Comparison of ENCODE assay signal across 8 cellular contexts in the genomic region with DNA sequence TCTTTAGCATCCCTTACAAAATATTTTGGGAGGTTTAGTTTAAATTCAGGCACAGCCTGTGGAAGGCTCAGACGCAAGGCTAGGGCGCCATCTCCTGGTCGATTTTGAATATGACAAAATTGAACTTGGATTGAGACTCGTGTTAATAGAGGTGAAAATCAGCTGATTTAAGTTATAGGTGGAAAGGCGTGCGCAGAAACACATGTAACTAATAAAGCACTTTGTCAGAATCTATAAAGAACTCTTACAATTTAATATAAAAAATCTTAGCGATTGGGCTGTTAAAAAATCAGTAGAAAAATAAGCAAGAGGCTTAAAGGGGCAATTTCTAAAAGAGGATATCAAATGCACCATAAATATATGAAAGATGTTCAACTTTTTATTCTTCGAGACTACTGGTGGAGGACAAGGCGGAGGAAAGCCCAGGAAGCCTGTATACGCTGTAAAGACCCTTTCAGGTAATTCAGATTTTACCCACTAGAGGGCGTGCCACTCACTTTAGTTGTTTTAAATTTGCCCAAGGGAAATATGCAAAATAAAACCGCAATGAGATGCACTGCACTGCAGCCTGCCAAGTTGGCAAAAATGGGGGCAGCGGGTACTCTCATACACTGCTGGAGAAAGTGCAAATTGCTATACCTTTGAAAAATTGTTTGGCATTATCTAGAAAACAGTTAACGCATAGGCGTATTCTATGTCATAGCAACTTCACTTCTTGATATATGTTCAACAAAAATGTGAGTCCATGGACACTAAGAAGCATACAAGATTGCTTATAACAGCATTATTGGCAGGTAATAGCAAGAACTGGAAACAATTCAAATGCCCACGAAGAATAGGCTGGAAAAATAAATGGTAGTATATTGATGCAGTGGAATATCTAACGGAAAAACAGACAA.
DNase-seq lines count a peak whose midpoint lies in the region; ATAC-seq and TF ChIP-seq lines count a peak whose summit lies in the region.

No MANE protein-coding gene starts in this region.

- no peaks in the 10 kb centered on the region for H3K9me3 ChIP-seq in Panc1 (ENCODE audit: control insufficient read depth, insufficient read depth, low read depth, low read length)

- H3K4me1 Mint-ChIP-seq in Calu3 (ENCODE audit: low read depth, unreplicated experiment) = peaks cover 47% of the 10 kb centered on the region
- peaks cover 49% of the 10 kb centered on the region for H3K4me1 Mint-ChIP-seq in activated T-helper 1 cell treated with anti-CD3 and anti-CD28 coated beads, Interleukin-12 subunit alpha, Interleukin-12 subunit beta, Interleukin-2, Interleukin-4 antibody, amounts not matched to agents 30 ng/mL and 10 ng/mL and 1 ng/mL, durations not matched to agents 14 hours and 24 hours and 36 hours (ENCODE audit: low read depth)
- peaks cover 19% of the 10 kb centered on the region for H3K4me1 Mint-ChIP-seq in nephron progenitor cell

- intact Hi-C loops in Calu3 (cut with micrococcal nuclease; ENCODE audit: unreplicated experiment) = loop anchor here (1.0 kb wide), 3 partner anchors 9 to 156 kb away; no protein-coding TSS in a partner anchor
- intact Hi-C loops in Panc1 (cut with micrococcal nuclease; ENCODE audit: unreplicated experiment) = loop anchor here (1.0 to 5.0 kb wide), 3 partner anchors 28 to 156 kb away; no protein-coding TSS in a partner anchor
- intact Hi-C loops in activated T-helper 1 cell treated with anti-CD3 and anti-CD28 coated beads, Interleukin-12 subunit alpha, Interleukin-12 subunit beta, Interleukin-2, Interleukin-4 antibody, amounts not matched to agents 30 ng/mL and 10 ng/mL and 1 ng/mL, durations not matched to agents 14 hours and 24 hours and 36 hours (cut with micrococcal nuclease) = loop anchor here (1.0 to 10.0 kb wide), 13 partner anchors 28 to 1633 kb away; a partner anchor contains a TSS

- H3K27me3 Mint-ChIP-seq in Calu3 (ENCODE audit: unreplicated experiment) (no peaks in the 10 kb centered on the region), nephron progenitor cell (ENCODE audit: low read depth, poor library complexity) (peaks cover 5% of the 10 kb centered on the region)
- H3K27me3 Mint-ChIP-seq in activated T-helper 1 cell treated with anti-CD3 and anti-CD28 coated beads, Interleukin-12 subunit alpha, Interleukin-12 subunit beta, Interleukin-2, Interleukin-4 antibody, amounts not matched to agents 30 ng/mL and 10 ng/mL and 1 ng/mL, durations not matched to agents 14 hours and 24 hours and 36 hours (ENCODE audit: insufficient read depth) = no peaks in the 10 kb centered on the region

- in situ Hi-C loops in KBM-7 (cut with MboI; ENCODE audit: low pct_unique_long_range_greater_than_20kb, low sequenced_read_pairs) (loop anchor here (10.0 kb wide), 1 partner anchor 157 kb away; no protein-coding TSS in a partner anchor), Panc1 (cut with HindIII; ENCODE audit: low pct_unique_long_range_greater_than_20kb, low sequenced_read_pairs) (no loop called here)

- BruUV-seq in Calu3 (replicated peaks; lab: Mats Ljungman, UMichigan) (no TSS peak), Panc1 (replicated peaks; lab: Mats Ljungman, UMichigan) (no TSS peak)

- peak overlapping the region; percentile 54 for H3K4me3 Mint-ChIP-seq in Calu3 (ENCODE audit: low read depth, unreplicated experiment)
- H3K4me3 Mint-ChIP-seq in activated T-helper 1 cell treated with anti-CD3 and anti-CD28 coated beads, Interleukin-12 subunit alpha, Interleukin-12 subunit beta, Interleukin-2, Interleukin-4 antibody, amounts not matched to agents 30 ng/mL and 10 ng/mL and 1 ng/mL, durations not matched to agents 14 hours and 24 hours and 36 hours = peak overlapping the region; percentile 76
- peak overlapping the region; percentile 83 for H3K4me3 Mint-ChIP-seq in nephron progenitor cell

- ATAC-seq in GM21576 (IDR thresholded peaks at IDR 0.05; ENCODE audit: unreplicated experiment) = peak; percentile 55
- peak; percentile 60 for ATAC-seq in Panc1

- no peaks in the 10 kb centered on the region for H3K36me3 ChIP-seq in Panc1 (ENCODE audit: control insufficient read depth, insufficient read depth, low read length)

- H3K4me3 ChIP-seq in Panc1 (ENCODE audit: low read depth in 2 of 2, low read length in 2 of 2) (peak overlapping the region; percentile 45 to 57), fibroblast of pulmonary artery (replicated peaks; ENCODE audit: low read depth, low read length) (peak overlapping the region; percentile 58)

- CTCF ChIA-PET in Calu3 (lab: Charles Lee) = interaction anchor here (1.0 to 1.3 kb wide), 7 partner anchors 10 to 295 kb away, joined by 3 to 10 read pairs (median 5); no protein-coding TSS in a partner anchor
- CTCF ChIA-PET in Panc1 (lab: Charles Lee) = interaction anchor here (0.5 to 2.6 kb wide), 10 partner anchors 19 to 258 kb away, joined by 3 to 43 read pairs (median 3); no protein-coding TSS in a partner anchor

- peak overlapping the region; percentile 89 for H3K27ac ChIP-seq in Panc1 (ENCODE audit: low read length)

- no peaks in the 10 kb centered on the region for H3K27me3 ChIP-seq in Panc1 (ENCODE audit: control insufficient read depth, insufficient read depth, low read length)

- peaks cover 32% of the 10 kb centered on the region for H3K36me3 Mint-ChIP-seq in Calu3 (ENCODE audit: insufficient read depth, unreplicated experiment)
- H3K36me3 Mint-ChIP-seq in activated T-helper 1 cell treated with anti-CD3 and anti-CD28 coated beads, Interleukin-12 subunit alpha, Interleukin-12 subunit beta, Interleukin-2, Interleukin-4 antibody, amounts not matched to agents 30 ng/mL and 10 ng/mL and 1 ng/mL, durations not matched to agents 14 hours and 24 hours and 36 hours (ENCODE audit: low read depth) = no peaks in the 10 kb centered on the region
- no peaks in the 10 kb centered on the region for H3K36me3 Mint-ChIP-seq in nephron progenitor cell (ENCODE audit: low read depth)

- H3K4me1 ChIP-seq in Panc1 (ENCODE audit: control insufficient read depth, insufficient read depth, low read length) = peaks cover 44% of the 10 kb centered on the region

- DNase-seq in Calu3 (peak; percentile 81), KBM-7 (peak; percentile 90), Panc1 (ENCODE audit: low read depth, low spot score) (peak; percentile 87), fibroblast of pulmonary artery (ENCODE audit: low read depth) (peak; percentile 86), nephron progenitor cell (peak; percentile 74), stromal cell of bone marrow (ENCODE audit: low read depth) (peak; percentile 53)
- peak; percentile 72 for DNase-seq in activated T-helper 1 cell treated with anti-CD3 and anti-CD28 coated beads, Interleukin-12 subunit alpha, Interleukin-12 subunit beta, Interleukin-2, Interleukin-4 antibody, amounts not matched to agents 30 ng/mL and 10 ng/mL and 1 ng/mL, durations not matched to agents 14 hours and 24 hours and 36 hours (ENCODE audit: low spot score)

- TF ChIP-seq CTCF in Calu3 (IDR thresholded peaks at IDR 0.05; ENCODE audit: unreplicated experiment) (peak; percentile 55), Panc1 (IDR thresholded peaks at IDR 0.05) (peak; percentile 82), fibroblast of pulmonary artery (IDR thresholded peaks at IDR 0.05; ENCODE audit: low read length, missing control alignments) (peak; percentile 59), nephron progenitor cell (IDR thresholded peaks at IDR 0.05) (peak; percentile 75)

- POLR2A ChIA-PET in Panc1 (lab: Charles Lee) = interaction anchor here (0.8 kb wide), 1 partner anchor 29 kb away, joined by 5 read pairs; no protein-coding TSS in a partner anchor

- H3K9me3 Mint-ChIP-seq in Calu3 (ENCODE audit: low read depth, unreplicated experiment) = peaks cover 2% of the 10 kb centered on the region
- H3K9me3 Mint-ChIP-seq in activated T-helper 1 cell treated with anti-CD3 and anti-CD28 coated beads, Interleukin-12 subunit alpha, Interleukin-12 subunit beta, Interleukin-2, Interleukin-4 antibody, amounts not matched to agents 30 ng/mL and 10 ng/mL and 1 ng/mL, durations not matched to agents 14 hours and 24 hours and 36 hours = no peaks in the 10 kb centered on the region
- H3K9me3 Mint-ChIP-seq in nephron progenitor cell = peaks cover 2% of the 10 kb centered on the region

- H3K27ac Mint-ChIP-seq in Calu3 (ENCODE audit: unreplicated experiment) (peak overlapping the region; percentile 69), nephron progenitor cell (peak overlapping the region; percentile 70)
- H3K27ac Mint-ChIP-seq in activated T-helper 1 cell treated with anti-CD3 and anti-CD28 coated beads, Interleukin-12 subunit alpha, Interleukin-12 subunit beta, Interleukin-2, Interleukin-4 antibody, amounts not matched to agents 30 ng/mL and 10 ng/mL and 1 ng/mL, durations not matched to agents 14 hours and 24 hours and 36 hours = peak overlapping the region; percentile 91

Comparison
In these comparisons a context has a peak if more than half of its experiments do, and no peak if none do; other contexts are left out.
1. Peak in every context shown above with its lines: DNase-seq, ATAC-seq, H3K4me3 ChIP-seq and H3K27ac ChIP-seq.